Comparison of ENCODE assay signal across 17 cellular contexts in the genomic region with DNA sequence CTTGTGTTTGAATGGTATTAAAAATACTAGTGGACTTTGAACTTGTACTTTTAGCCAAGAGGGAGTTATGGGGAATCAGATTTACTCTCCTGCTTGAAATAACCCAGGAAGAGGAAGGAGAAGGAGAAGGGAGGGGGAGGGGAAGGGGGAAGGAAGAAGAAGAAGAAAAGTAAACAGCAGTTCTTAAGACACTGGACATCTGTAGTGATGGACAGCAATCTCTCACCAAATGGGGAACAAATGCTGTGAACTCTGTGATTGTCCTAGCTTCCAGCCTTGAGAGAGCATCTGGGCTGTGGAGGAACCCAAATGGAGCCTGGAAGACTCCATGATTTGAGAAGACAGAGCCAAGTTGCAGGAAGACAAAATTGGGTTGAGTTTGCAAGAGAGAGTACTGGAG. TPM values are rescaled to one million over a fixed set of nuclear protein-coding genes. Genes with fewer than 3 reads are reported as not detected.
DNase-seq lines count a peak whose midpoint lies in the region; ATAC-seq, FAIRE-seq and TF ChIP-seq lines count a peak whose summit lies in the region.
"Had no signal": no experiment of that assay in that cellular context is flagged by ENCODE, and none has a peak within 500 bp of the region (broad histone marks: within the 10 kb centered on the region; RNA-seq: fewer than 3 reads in every experiment).

No MANE protein-coding gene starts in this region.

- no peaks in the 10 kb centered on the region for H3K4me1 ChIP-seq in right atrium auricular region
- H3K4me1 ChIP-seq in K562 (replicated peaks in 1 of 2; ENCODE audit: control insufficient read depth in 2 of 2, insufficient read depth in 2 of 2, low read length in 2 of 2): no peaks in the 10 kb centered on the region
- peaks cover 9 to 10% of the 10 kb centered on the region in 2 experiments for H3K4me1 ChIP-seq in neutrophil (ENCODE audit: control insufficient read depth in 1 of 2, insufficient read depth in 1 of 2, low read depth in 1 of 2, low read length in 1 of 2)
- no peaks in the 10 kb centered on the region for H3K4me1 ChIP-seq in PC-3 (ENCODE audit: insufficient read depth, low read length)
- H3K4me1 ChIP-seq: BE2C had no signal

- DNase-seq in left ventricle myocardium superior (no peak), right atrium auricular region (ENCODE audit: low spot score) (no peak), K562 (ENCODE audit: extremely low read depth in 1 of 4, low spot score in 3 of 4) (no peak), PC-3 (no peak)
- no peak for DNase-seq in activated naive CD4-positive, alpha-beta T cell treated with anti-CD3 and anti-CD28 coated beads, Interleukin-2, amount 50 U/mL, for 72 hours (ENCODE audit: low spot score in 2 of 2)
- DNase-seq: BE2C; CD8-positive, alpha-beta memory T cell; DMS53; GF-D8; HCEC 1CT; HFFc6 had no signal

- intact Hi-C loops in left ventricle myocardium superior (cut with micrococcal nuclease) (no loop called here), K562 (cut with micrococcal nuclease) (no loop called here), PC-3 (cut with micrococcal nuclease) (no loop called here)

- CTCF ChIA-PET in K562 (lab: Yijun Ruan, JAX; ENCODE audit: low intra/inter-chr PET ratio): no interaction called here
- CTCF ChIA-PET in PC-3 (lab: Charles Lee): no interaction called here

- no peak for FAIRE-seq in K562 (lab: Jason Lieb, UNC)
- FAIRE-seq: A204.1, GM19239, H1 had no signal

- H3K27ac ChIP-seq in right atrium auricular region (no peak overlapping the region), K562 (ENCODE audit: extremely low read depth, low read depth, low read length) (no peak overlapping the region), neutrophil (peak overlapping the region; percentile 80), PC-3 (ENCODE audit: low read length) (no peak overlapping the region)
- H3K27ac ChIP-seq: C4-2B had no signal

- no peaks in the 10 kb centered on the region for H3K9me3 ChIP-seq in right atrium auricular region
- no peaks in the 10 kb centered on the region for H3K9me3 ChIP-seq in K562 (replicated peaks; ENCODE audit: control insufficient read depth, insufficient read depth, low read depth, low read length)
- no peaks in the 10 kb centered on the region for H3K9me3 ChIP-seq in neutrophil
- H3K9me3 ChIP-seq in PC-3 (ENCODE audit: low read length): no peaks in the 10 kb centered on the region
- H3K9me3 ChIP-seq: BE2C had no signal

- no TSS peak for BruUV-seq in K562 (replicated peaks; lab: Mats Ljungman, UMichigan)
- BruUV-seq in PC-3 (replicated peaks; lab: Mats Ljungman, UMichigan): no TSS peak

- H3K27ac Mint-ChIP-seq in activated naive CD4-positive, alpha-beta T cell treated with anti-CD3 and anti-CD28 coated beads, Interleukin-2, amount 50 U/mL, for 72 hours: no peak overlapping the region
- H3K27ac Mint-ChIP-seq: HFFc6 had no signal

- H3K4me3 ChIP-seq in right atrium auricular region: no peak overlapping the region
- no peak overlapping the region for H3K4me3 ChIP-seq in K562
- H3K4me3 ChIP-seq in neutrophil (ENCODE audit: low read depth in 1 of 2, low read length in 1 of 2): peak overlapping the region in 1 of 2 experiments; percentile 0
- H3K4me3 ChIP-seq in PC-3 (ENCODE audit: low read length): no peak overlapping the region

- H3K79me2 ChIP-seq in K562 (ENCODE audit: control insufficient read depth, insufficient read depth, low read length) (no peaks in the 10 kb centered on the region), PC-3 (ENCODE audit: low read length) (no peaks in the 10 kb centered on the region)

- no peak overlapping the region for H2AFZ ChIP-seq in K562 (ENCODE audit: low read depth, low read length)
- H2AFZ ChIP-seq in PC-3 (ENCODE audit: low read length): no peak overlapping the region

- H3K27me3 ChIP-seq in right atrium auricular region (no peaks in the 10 kb centered on the region), K562 (ENCODE audit: control insufficient read depth in 2 of 2, insufficient read depth in 2 of 2, low read length in 2 of 2) (no peaks in the 10 kb centered on the region), neutrophil (no peaks in the 10 kb centered on the region), PC-3 (ENCODE audit: low read length) (no peaks in the 10 kb centered on the region)
- H3K27me3 ChIP-seq: BE2C had no signal

- H3K9me3 Mint-ChIP-seq in activated naive CD4-positive, alpha-beta T cell treated with anti-CD3 and anti-CD28 coated beads, Interleukin-2, amount 50 U/mL, for 72 hours: no peaks in the 10 kb centered on the region
- H3K9me3 Mint-ChIP-seq: CD8-positive, alpha-beta memory T cell; HFFc6 had no signal

- in situ Hi-C loops in K562 (cut with MboI): loop anchor here (10.0 kb wide), 1 partner anchor 321 kb away; no protein-coding TSS in a partner anchor

- peaks cover 28% of the 10 kb centered on the region for H3K36me3 ChIP-seq in right atrium auricular region
- peaks cover 44% of the 10 kb centered on the region for H3K36me3 ChIP-seq in K562 (ENCODE audit: control insufficient read depth, insufficient read depth, low read length)
- peaks cover 83% of the 10 kb centered on the region for H3K36me3 ChIP-seq in neutrophil
- peaks cover 23% of the 10 kb centered on the region; the same call in 1 of the 2 replicates for H3K36me3 ChIP-seq in PC-3 (ENCODE audit: low read depth, low read length)

- no peak for TF ChIP-seq POLR2A in K562 (conservative IDR thresholded peaks at IDR 0.05)

- no peak overlapping the region for H3K4me2 ChIP-seq in K562 (ENCODE audit: insufficient read depth, low read length)
- H3K4me2 ChIP-seq in PC-3 (ENCODE audit: low read length): no peak overlapping the region

- TF ChIP-seq CTCF in right atrium auricular region (IDR thresholded peaks at IDR 0.05): no peak
- TF ChIP-seq CTCF in K562 (IDR thresholded peaks at IDR 0.05 in 2 of 3, conservative IDR thresholded peaks at IDR 0.05 in 1 of 3; ENCODE audit: insufficient read depth in 2 of 3, low read depth in 1 of 3, low read length in 3 of 3): no peak
- no peak for TF ChIP-seq CTCF in neutrophil (IDR thresholded peaks at IDR 0.05)
- no peak for TF ChIP-seq CTCF in PC-3 (conservative IDR thresholded peaks at IDR 0.05; ENCODE audit: low read depth, low read length)

- no peak for TF ChIP-seq EP300 in K562 (IDR thresholded peaks at IDR 0.05; ENCODE audit: low read length)

- POLR2A ChIA-PET in K562 (lab: Yijun Ruan, JAX): no interaction called here
- POLR2A ChIA-PET in PC-3 (lab: Charles Lee; ENCODE audit: unreplicated experiment): no interaction called here

- H4K20me1 ChIP-seq in K562 (replicated peaks; ENCODE audit: control insufficient read depth, insufficient read depth, low read length): no peaks in the 10 kb centered on the region
- H4K20me1 ChIP-seq in PC-3 (ENCODE audit: low read length): no peaks in the 10 kb centered on the region

- no peaks in the 10 kb centered on the region for H3K9me2 ChIP-seq in PC-3 (replicated peaks; ENCODE audit: low read length)

- no peak overlapping the region for H3K9ac ChIP-seq in K562 (ENCODE audit: insufficient read depth in 1 of 2, low read depth in 2 of 2, low read length in 2 of 2)
- H3K9ac ChIP-seq in PC-3 (ENCODE audit: low read length): no peak overlapping the region

- ATAC-seq in left ventricle myocardium superior (peak; percentile 30), K562 (no peak), PC-3 (no peak), SK-N-SH treated with all-trans-retinoic acid at 6 μM for 48 hours (no peak)
- ATAC-seq in activated naive CD4-positive, alpha-beta T cell treated with anti-CD3 and anti-CD28 coated beads, Interleukin-2, amount 50 U/mL, for 72 hours: no peak

- no peaks in the 10 kb centered on the region for H3K9me1 ChIP-seq in K562 (ENCODE audit: control insufficient read depth, insufficient read depth, low read length)

- H3K36me3 Mint-ChIP-seq in activated naive CD4-positive, alpha-beta T cell treated with anti-CD3 and anti-CD28 coated beads, Interleukin-2, amount 50 U/mL, for 72 hours: peaks cover 0 to 24% of the 10 kb centered on the region in 2 donors

- no peak for TF ChIP-seq RAD21 in K562 (CRISPR knock-in tag; conservative IDR thresholded peaks at IDR 0.05 in 1 of 2, IDR thresholded peaks at IDR 0.05 in 1 of 2)

- no peaks in the 10 kb centered on the region for H3F3A ChIP-seq in PC-3 (ENCODE audit: low read length, unreplicated experiment)

TF ChIP-seq in K562, 482 proteins besides CTCF, POLR2A, EP300 and RAD21 (continues in another document):
- TF ChIP-seq HNRNPH1 (optimal IDR thresholded peaks at IDR 0.05; ENCODE audit: low read depth, low read length): no peak
- TF ChIP-seq FOXA3 (CRISPR knock-in tag; conservative IDR thresholded peaks at IDR 0.05 in 1 of 2, IDR thresholded peaks at IDR 0.05 in 1 of 2): 0 out of 4 replicates have a peak, but pooled peaks of 1 of the 2 experiments have one; percentile 6
- TF ChIP-seq TAF15 (IDR thresholded peaks at IDR 0.05; ENCODE audit: low read depth, low read length): no peak

TF ChIP-seq in SK-N-SH treated with all-trans-retinoic acid at 6 μM for 48 hours, 23 proteins besides CTCF, POLR2A, EP300 and RAD21 (continues in another document):
- no peak for TF ChIP-seq CSDC2 (CRISPR knock-in tag; IDR thresholded peaks at IDR 0.05)
- no peak for TF ChIP-seq ZNF8 (CRISPR knock-in tag; IDR thresholded peaks at IDR 0.05)

RNA-seq across cellular contexts. Expression of a gene that starts 52.0 kb away (rescaled TPM):
- total RNA-seq in left ventricle myocardium superior (60.1 TPM), right atrium auricular region (10 to 100 TPM; 22.7 to 23.0 TPM), K562 (2014; rRNA removed) (23.6 and 25.0 TPM in 2 replicates), K562 (2014; rRNA removed; fragmentation: Illumina TruSeq; extraction: Trizol) (35.8 and 38.9 TPM in 2 replicates), K562 (2015; rRNA removed; fragmentation: Illumina TruSeq; extraction: Trizol) (40.0 and 41.0 TPM in 2 replicates), K562 (2021) (30.2 and 30.8 TPM in 2 replicates), PC-3 (2014; rRNA removed) (36.2 and 38.0 TPM in 2 replicates)
- 103 and 328 TPM in 2 replicates for total RNA-seq in K562 (2011; cell fraction: chromatin; rRNA removed; ENCODE audit: low replicate concordance)
- total RNA-seq in K562 (2011; cell fraction: nucleolus; rRNA removed): 46.2 and 74.2 TPM in 2 replicates
- 129 and 198 TPM in 2 replicates for total RNA-seq in K562 (2011; cell fraction: nucleoplasm; rRNA removed)
- polyA plus RNA-seq in K562 (2011; rRNA removed) (30.6 and 31.5 TPM in 2 replicates), K562 (2014; fragmentation: Illumina TruSeq; extraction: Trizol) (20.2 and 23.4 TPM in 2 replicates), K562 (2014; fragmentation: Nextera tagmentation; extraction: Ambion mirVana) (1 to 10 TPM; 7.2 to 9.4 TPM), K562 (2014; rRNA removed) (21.8 and 28.3 TPM in 2 replicates)
- polyA plus RNA-seq in K562 (2011; cell fraction: cytosol; rRNA removed): 7.6 and 12.9 TPM in 2 replicates
- 52.3 and 82.5 TPM in 2 replicates for polyA plus RNA-seq in K562 (2011; cell fraction: nucleus; rRNA removed)
- 11.9 and 21.8 TPM in 2 replicates for polyA plus RNA-seq in K562 (2012)
- 95.2 and 122 TPM in 2 replicates for polyA minus RNA-seq in K562 (2011; rRNA and poly(A)+ RNA removed)
- polyA minus RNA-seq in K562 (2011; cell fraction: cytosol; rRNA and poly(A)+ RNA removed): 20.7 and 21.6 TPM in 2 replicates
- 103 and 159 TPM in 2 replicates for polyA minus RNA-seq in K562 (2011; cell fraction: nucleus; rRNA and poly(A)+ RNA removed)
- 10 to 100 TPM; 45.9 to 72.4 TPM for total RNA-seq in activated naive CD4-positive, alpha-beta T cell treated with anti-CD3 and anti-CD28 coated beads, Interleukin-2, amount 50 U/mL, for 72 hours
